In the genomic region with DNA sequence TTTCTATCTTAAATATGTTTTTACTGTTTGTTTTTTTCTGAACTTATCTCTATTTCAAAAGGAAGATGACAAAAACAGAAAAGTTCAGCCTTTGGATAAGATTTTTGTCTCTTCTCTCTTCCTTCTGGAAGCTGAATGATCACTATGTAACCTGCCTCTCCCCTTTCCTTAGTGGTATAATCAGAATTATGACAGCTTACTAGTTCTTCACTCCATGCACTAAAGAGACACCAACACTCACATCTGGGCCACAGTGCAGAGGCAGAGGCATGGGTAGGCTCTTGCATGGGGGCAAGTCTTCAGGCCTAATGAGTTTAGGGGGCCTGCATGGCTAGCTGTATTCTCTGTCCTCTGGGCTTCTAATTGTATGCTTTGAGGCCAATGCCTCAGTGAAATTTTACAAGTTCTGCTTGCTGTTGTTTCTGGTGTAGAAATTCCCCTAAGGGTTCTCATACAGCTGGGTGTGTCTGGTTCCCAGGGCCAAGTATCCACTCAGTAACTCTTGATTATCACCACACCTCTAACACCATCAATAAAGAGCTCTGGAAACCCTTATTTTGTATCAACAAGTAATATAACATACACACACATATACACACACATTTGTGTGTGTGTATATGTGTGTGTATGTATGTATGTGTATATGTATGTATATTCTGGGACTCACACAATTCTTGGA, we compare ENCODE assay signal across 19 cellular contexts.
A peak's percentile ranks its signal among the peaks of the same experiment; 100 is the strongest.
DNase-seq lines count a peak whose midpoint lies in the region; ATAC-seq and TF ChIP-seq lines count a peak whose summit lies in the region.
"Had no signal": no experiment of that assay in that cellular context is flagged by ENCODE, and none has a peak within 500 bp of the region (broad histone marks: within the 10 kb centered on the region; RNA-seq: fewer than 3 reads in every experiment).

No MANE protein-coding gene starts in this region.

- no peak overlapping the region for H3K4ac ChIP-seq in H9 (ENCODE audit: low read depth, low read length)

- H3K27ac ChIP-seq in H9 (ENCODE audit: insufficient read length, low read depth, low read length): no peak overlapping the region
- no peak overlapping the region for H3K27ac ChIP-seq in OCI-LY1 (ENCODE audit: low read depth, low read length, poor library complexity, severe bottlenecking)
- no peak overlapping the region for H3K27ac ChIP-seq in caudate nucleus (ENCODE audit: low read depth, low read length)
- H3K27ac ChIP-seq: A549 had no signal

- H2BK5ac ChIP-seq in H9 (ENCODE audit: insufficient read length, low read length): no peak overlapping the region

- H3K4me3 ChIP-seq in OCI-LY1 (ENCODE audit: low read depth, low read length, poor library complexity, severe bottlenecking) (no peak overlapping the region), mucosa of descending colon (no peak overlapping the region), BE2C (ENCODE audit: low read depth, low read length) (no peak overlapping the region)
- H3K4me3 ChIP-seq: A549 had no signal

- no peak overlapping the region for H3K23ac ChIP-seq in H9 (ENCODE audit: insufficient read length, low read depth, low read length)

- H2AFZ ChIP-seq in H9 (ENCODE audit: low read length) (no peak overlapping the region), OCI-LY1 (ENCODE audit: low read length) (peak overlapping the region; percentile 2; the same call in 1 of the 2 replicates)

- no peak overlapping the region for H4K8ac ChIP-seq in H9 (replicated peaks; ENCODE audit: insufficient read length, low read depth, low read length)

- H3K4me3 Mint-ChIP-seq in H9: no peak overlapping the region
- H3K4me3 Mint-ChIP-seq: CD4-positive, alpha-beta memory T cell had no signal

- no peaks in the 10 kb centered on the region for H3K79me1 ChIP-seq in H9 (ENCODE audit: insufficient read depth, low read depth, low read length, poor library complexity, severe bottlenecking)

- no peak overlapping the region for H4K91ac ChIP-seq in H9 (ENCODE audit: insufficient read length, low read depth, low read length)

- H3K27me3 ChIP-seq in H9 (ENCODE audit: insufficient read depth, low read length) (no peaks in the 10 kb centered on the region), OCI-LY1 (ENCODE audit: insufficient read depth, low read length) (no peaks in the 10 kb centered on the region), BE2C (no peaks in the 10 kb centered on the region)

- H3K36me3 Mint-ChIP-seq in H9 (ENCODE audit: insufficient read depth in 1 of 3, low read depth in 3 of 3): no peaks in the 10 kb centered on the region; a peak in 1 of 7 replicates
- H3K36me3 Mint-ChIP-seq: CD4-positive, alpha-beta memory T cell had no signal

- DNase-seq in H9: no peak
- no peak for DNase-seq in mucosa of descending colon
- DNase-seq in caudate nucleus (lab: John Stamatoyannopoulos, UW): no peak
- no peak for DNase-seq in BE2C
- no peak for DNase-seq in NCI-H446 treated with DMSO at 0.1 percent for 48 hours (lab: John Stamatoyannopoulos, UW)
- DNase-seq: 8988T; ACHN; AML-193; C1 segment of cervical spinal cord; Calu3; CD4-positive, alpha-beta memory T cell; COR-L47; DMS53; DMS79 treated with DMSO at 0.1 percent for 48 hours; GF-D8; GOT3; HCEC 1CT had no signal

- H3K18ac ChIP-seq in H9 (ENCODE audit: insufficient read length, low read depth, low read length): no peak overlapping the region

- peak overlapping the region; percentile 26 for H2BK20ac ChIP-seq in H9 (ENCODE audit: low read depth, low read length, poor library complexity, severe bottlenecking)

- no peak overlapping the region for H3K14ac ChIP-seq in H9 (ENCODE audit: insufficient read depth, low read length)

- no peak overlapping the region for H2BK15ac ChIP-seq in H9 (ENCODE audit: low read depth, low read length)

- no peaks in the 10 kb centered on the region for H3K9me3 ChIP-seq in H9 (ENCODE audit: control insufficient read depth, low read depth, low read length)
- H3K9me3 ChIP-seq in OCI-LY1 (ENCODE audit: low read length): no peaks in the 10 kb centered on the region
- H3K9me3 ChIP-seq in mucosa of descending colon: no peaks in the 10 kb centered on the region
- no peaks in the 10 kb centered on the region; the same call in 1 of the 2 replicates for H3K9me3 ChIP-seq in BE2C

- H3K4me1 Mint-ChIP-seq in H9: no peaks in the 10 kb centered on the region
- H3K4me1 Mint-ChIP-seq: CD4-positive, alpha-beta memory T cell had no signal

- H3K4me1 ChIP-seq in H9 (ENCODE audit: insufficient read depth, low read length): no peaks in the 10 kb centered on the region; the same call in 1 of the 2 replicates
- H3K4me1 ChIP-seq in OCI-LY1 (ENCODE audit: insufficient read depth, low read length, severe bottlenecking): peaks cover 7% of the 10 kb centered on the region
- no peaks in the 10 kb centered on the region for H3K4me1 ChIP-seq in mucosa of descending colon (ENCODE audit: low read depth)
- 0 out of 2 replicates have a peak, but pooled peaks cover 5% of the 10 kb centered on the region for H3K4me1 ChIP-seq in BE2C
- H3K4me1 ChIP-seq: A549 had no signal

- TF ChIP-seq CTCF in H9 (conservative IDR thresholded peaks at IDR 0.05): no peak
- no peak for TF ChIP-seq CTCF in OCI-LY1 (IDR thresholded peaks at IDR 0.05; ENCODE audit: low read length)
- no peak for TF ChIP-seq CTCF in mucosa of descending colon (IDR thresholded peaks at IDR 0.05)
- no peak for TF ChIP-seq CTCF in BE2C (IDR thresholded peaks at IDR 0.05; ENCODE audit: low read depth, low read length)

- peak; percentile 95 for ATAC-seq in mucosa of descending colon
- ATAC-seq: A549 had no signal

- H2AK5ac ChIP-seq in H9 (ENCODE audit: insufficient read length, low read length): no peak overlapping the region

- no peaks in the 10 kb centered on the region for H3K9me2 ChIP-seq in OCI-LY1 (ENCODE audit: low read depth, low read length)

- no peak overlapping the region for H3K56ac ChIP-seq in H9 (ENCODE audit: insufficient read length, low read depth, low read length)

- no peaks in the 10 kb centered on the region for H3K36me3 ChIP-seq in OCI-LY1 (ENCODE audit: insufficient read depth, low read length)
- H3K36me3 ChIP-seq in mucosa of descending colon (ENCODE audit: low read depth): no peaks in the 10 kb centered on the region
- no peaks in the 10 kb centered on the region for H3K36me3 ChIP-seq in BE2C

- no peaks in the 10 kb centered on the region for H3F3A ChIP-seq in OCI-LY1 (ENCODE audit: insufficient read depth, low read length)

- intact Hi-C loops in mucosa of descending colon (cut with DNase I, micrococcal nuclease): no loop called here

- no peaks in the 10 kb centered on the region for H3K23me2 ChIP-seq in H9 (ENCODE audit: insufficient read length, low read depth, low read length, poor library complexity, severe bottlenecking)

- H3K79me2 ChIP-seq in H9 (ENCODE audit: insufficient read depth, low read length) (no peaks in the 10 kb centered on the region), OCI-LY1 (ENCODE audit: insufficient read depth, low read length) (no peaks in the 10 kb centered on the region)

- no peak overlapping the region for H4K5ac ChIP-seq in H9 (ENCODE audit: insufficient read length, low read depth, low read length)

- no peaks in the 10 kb centered on the region for H3K27me3 Mint-ChIP-seq in H9 (ENCODE audit: low read depth)
- H3K27me3 Mint-ChIP-seq: CD4-positive, alpha-beta memory T cell had no signal

- H4K20me1 ChIP-seq in H9 (ENCODE audit: control insufficient read depth, insufficient read depth, insufficient read length) (no peaks in the 10 kb centered on the region), OCI-LY1 (ENCODE audit: insufficient read depth, low read length) (no peaks in the 10 kb centered on the region)

- no peak overlapping the region for H3T11ph ChIP-seq in H9 (ENCODE audit: low read length)

- H3K9ac ChIP-seq in H9 (ENCODE audit: extremely low read depth, insufficient read length, low read length) (no peak overlapping the region), OCI-LY1 (ENCODE audit: low read length) (no peak overlapping the region)

- H3K4me2 ChIP-seq in H9 (ENCODE audit: insufficient read depth, insufficient read length, low read length) (no peak overlapping the region), OCI-LY1 (ENCODE audit: low read length) (no peak overlapping the region)
- H3K4me2 ChIP-seq: A549 had no signal

- no peak overlapping the region for H2BK12ac ChIP-seq in H9 (ENCODE audit: insufficient read length, low read depth, low read length)

- H3K27ac Mint-ChIP-seq in H9: no peak overlapping the region
- H3K27ac Mint-ChIP-seq: CD4-positive, alpha-beta memory T cell had no signal

- no peak overlapping the region for H2BK120ac ChIP-seq in H9 (ENCODE audit: low read depth, low read length, poor library complexity, severe bottlenecking)

- no peaks in the 10 kb centered on the region for H3K9me3 Mint-ChIP-seq in H9
